1 cellular context compared by ENCODE assay signal in the genomic region with DNA sequence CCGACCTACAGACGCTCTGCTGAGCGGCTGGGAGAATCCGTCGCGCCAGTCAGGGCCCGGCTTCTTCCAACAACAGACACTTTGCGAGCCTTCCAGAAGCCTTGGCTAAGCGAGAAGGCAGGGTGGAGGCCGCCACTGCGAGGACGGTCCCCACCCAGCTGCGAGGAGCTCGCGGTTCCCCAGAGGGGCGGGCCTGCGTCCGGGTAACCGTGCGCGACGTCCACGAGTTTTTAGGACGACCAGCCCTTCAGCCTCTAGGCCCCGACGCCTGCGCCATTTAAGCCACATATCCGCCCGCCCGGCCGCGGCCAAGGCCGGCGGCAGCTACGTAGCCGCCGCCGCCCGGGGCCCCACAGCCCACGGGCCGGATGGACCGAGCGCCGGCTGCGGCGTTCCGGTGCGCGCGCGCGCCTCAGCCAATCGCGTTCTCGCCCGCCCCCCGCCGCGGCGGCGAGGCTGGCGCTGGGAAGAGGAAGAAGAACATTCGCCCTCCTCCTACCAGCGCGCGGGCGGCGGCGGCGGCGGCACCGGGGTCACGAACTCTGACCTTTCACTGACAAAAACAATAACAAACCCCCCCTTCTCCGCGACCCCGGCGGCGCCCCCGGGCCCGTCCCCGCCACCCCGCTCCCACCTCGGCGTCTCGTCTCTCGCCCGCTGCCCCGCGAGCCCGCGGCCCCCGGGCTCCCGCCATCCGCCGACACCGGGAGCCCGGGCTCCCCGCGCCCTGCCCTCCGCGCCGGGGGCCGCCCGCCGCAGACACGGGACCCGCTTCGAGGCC.
TF ChIP-seq lines count a peak whose summit lies in the region.

A gene (plus strand): TSS at position 479 of the 781 bp plus-strand sequence. CDS start 56,332 bp downstream, outside the sequence.

TF ChIP-seq in K562, 482 proteins besides CTCF, POLR2A, EP300 and RAD21 (continued from another document and continues in another):
- TF ChIP-seq ZKSCAN8 (CRISPR knock-in tag; IDR thresholded peaks at IDR 0.05) (no peak), YY1 (IDR thresholded peaks at IDR 0.05; ENCODE audit: borderline replicate concordance in 1 of 3, control insufficient read depth in 1 of 3, extremely low read depth in 1 of 3, insufficient read depth in 3 of 3, insufficient read length in 1 of 3, insufficient replicate concordance in 2 of 3, low read depth in 1 of 3, low read length in 2 of 3) (peak in 2 of 3 experiments; percentile 69 to 76), POLR3A (IDR thresholded peaks at IDR 0.05; ENCODE audit: borderline replicate concordance, extremely low read depth, insufficient read depth, insufficient read length) (no peak), ZC3H8 (IDR thresholded peaks at IDR 0.05) (peak; percentile 11; the same call in 1 of the 2 replicates), XRCC4 (IDR thresholded peaks at IDR 0.05; ENCODE audit: extremely low read depth, insufficient read depth, insufficient read length) (no peak), HNRNPL (IDR thresholded peaks at IDR 0.05; ENCODE audit: low read depth, low read length) (peak; percentile 10; the same call in 1 of the 2 replicates), SNRNP70 (optimal IDR thresholded peaks at IDR 0.05; ENCODE audit: low read depth, low read length) (no peak), STAT5A (IDR thresholded peaks at IDR 0.05; ENCODE audit: borderline replicate concordance, low read length) (no peak), SIX5 (IDR thresholded peaks at IDR 0.05; ENCODE audit: borderline replicate concordance in 1 of 2, insufficient read depth in 1 of 2, low read depth in 1 of 2, low read length in 2 of 2) (no peak), EGR1 (conservative IDR thresholded peaks at IDR 0.05) (peak; percentile 62), RBFOX2 (IDR thresholded peaks at IDR 0.05; ENCODE audit: low read depth, low read length) (peak; percentile 83), PHTF2 (CRISPR knock-in tag; IDR thresholded peaks at IDR 0.05) (no peak), ZBTB7A (IDR thresholded peaks at IDR 0.05; ENCODE audit: borderline replicate concordance, control insufficient read depth, low read depth, low read length) (no peak), MIER1 (IDR thresholded peaks at IDR 0.05; ENCODE audit: low read depth) (no peak), RB1 (IDR thresholded peaks at IDR 0.05; ENCODE audit: low read depth) (peak; percentile 83), SREBF1 (IDR thresholded peaks at IDR 0.05; ENCODE audit: borderline replicate concordance, low read depth, low read length) (no peak), FIP1L1 (IDR thresholded peaks at IDR 0.05; ENCODE audit: low read depth, low read length, poor library complexity, severe bottlenecking) (no peak)
- TF ChIP-seq, protein P1, sequence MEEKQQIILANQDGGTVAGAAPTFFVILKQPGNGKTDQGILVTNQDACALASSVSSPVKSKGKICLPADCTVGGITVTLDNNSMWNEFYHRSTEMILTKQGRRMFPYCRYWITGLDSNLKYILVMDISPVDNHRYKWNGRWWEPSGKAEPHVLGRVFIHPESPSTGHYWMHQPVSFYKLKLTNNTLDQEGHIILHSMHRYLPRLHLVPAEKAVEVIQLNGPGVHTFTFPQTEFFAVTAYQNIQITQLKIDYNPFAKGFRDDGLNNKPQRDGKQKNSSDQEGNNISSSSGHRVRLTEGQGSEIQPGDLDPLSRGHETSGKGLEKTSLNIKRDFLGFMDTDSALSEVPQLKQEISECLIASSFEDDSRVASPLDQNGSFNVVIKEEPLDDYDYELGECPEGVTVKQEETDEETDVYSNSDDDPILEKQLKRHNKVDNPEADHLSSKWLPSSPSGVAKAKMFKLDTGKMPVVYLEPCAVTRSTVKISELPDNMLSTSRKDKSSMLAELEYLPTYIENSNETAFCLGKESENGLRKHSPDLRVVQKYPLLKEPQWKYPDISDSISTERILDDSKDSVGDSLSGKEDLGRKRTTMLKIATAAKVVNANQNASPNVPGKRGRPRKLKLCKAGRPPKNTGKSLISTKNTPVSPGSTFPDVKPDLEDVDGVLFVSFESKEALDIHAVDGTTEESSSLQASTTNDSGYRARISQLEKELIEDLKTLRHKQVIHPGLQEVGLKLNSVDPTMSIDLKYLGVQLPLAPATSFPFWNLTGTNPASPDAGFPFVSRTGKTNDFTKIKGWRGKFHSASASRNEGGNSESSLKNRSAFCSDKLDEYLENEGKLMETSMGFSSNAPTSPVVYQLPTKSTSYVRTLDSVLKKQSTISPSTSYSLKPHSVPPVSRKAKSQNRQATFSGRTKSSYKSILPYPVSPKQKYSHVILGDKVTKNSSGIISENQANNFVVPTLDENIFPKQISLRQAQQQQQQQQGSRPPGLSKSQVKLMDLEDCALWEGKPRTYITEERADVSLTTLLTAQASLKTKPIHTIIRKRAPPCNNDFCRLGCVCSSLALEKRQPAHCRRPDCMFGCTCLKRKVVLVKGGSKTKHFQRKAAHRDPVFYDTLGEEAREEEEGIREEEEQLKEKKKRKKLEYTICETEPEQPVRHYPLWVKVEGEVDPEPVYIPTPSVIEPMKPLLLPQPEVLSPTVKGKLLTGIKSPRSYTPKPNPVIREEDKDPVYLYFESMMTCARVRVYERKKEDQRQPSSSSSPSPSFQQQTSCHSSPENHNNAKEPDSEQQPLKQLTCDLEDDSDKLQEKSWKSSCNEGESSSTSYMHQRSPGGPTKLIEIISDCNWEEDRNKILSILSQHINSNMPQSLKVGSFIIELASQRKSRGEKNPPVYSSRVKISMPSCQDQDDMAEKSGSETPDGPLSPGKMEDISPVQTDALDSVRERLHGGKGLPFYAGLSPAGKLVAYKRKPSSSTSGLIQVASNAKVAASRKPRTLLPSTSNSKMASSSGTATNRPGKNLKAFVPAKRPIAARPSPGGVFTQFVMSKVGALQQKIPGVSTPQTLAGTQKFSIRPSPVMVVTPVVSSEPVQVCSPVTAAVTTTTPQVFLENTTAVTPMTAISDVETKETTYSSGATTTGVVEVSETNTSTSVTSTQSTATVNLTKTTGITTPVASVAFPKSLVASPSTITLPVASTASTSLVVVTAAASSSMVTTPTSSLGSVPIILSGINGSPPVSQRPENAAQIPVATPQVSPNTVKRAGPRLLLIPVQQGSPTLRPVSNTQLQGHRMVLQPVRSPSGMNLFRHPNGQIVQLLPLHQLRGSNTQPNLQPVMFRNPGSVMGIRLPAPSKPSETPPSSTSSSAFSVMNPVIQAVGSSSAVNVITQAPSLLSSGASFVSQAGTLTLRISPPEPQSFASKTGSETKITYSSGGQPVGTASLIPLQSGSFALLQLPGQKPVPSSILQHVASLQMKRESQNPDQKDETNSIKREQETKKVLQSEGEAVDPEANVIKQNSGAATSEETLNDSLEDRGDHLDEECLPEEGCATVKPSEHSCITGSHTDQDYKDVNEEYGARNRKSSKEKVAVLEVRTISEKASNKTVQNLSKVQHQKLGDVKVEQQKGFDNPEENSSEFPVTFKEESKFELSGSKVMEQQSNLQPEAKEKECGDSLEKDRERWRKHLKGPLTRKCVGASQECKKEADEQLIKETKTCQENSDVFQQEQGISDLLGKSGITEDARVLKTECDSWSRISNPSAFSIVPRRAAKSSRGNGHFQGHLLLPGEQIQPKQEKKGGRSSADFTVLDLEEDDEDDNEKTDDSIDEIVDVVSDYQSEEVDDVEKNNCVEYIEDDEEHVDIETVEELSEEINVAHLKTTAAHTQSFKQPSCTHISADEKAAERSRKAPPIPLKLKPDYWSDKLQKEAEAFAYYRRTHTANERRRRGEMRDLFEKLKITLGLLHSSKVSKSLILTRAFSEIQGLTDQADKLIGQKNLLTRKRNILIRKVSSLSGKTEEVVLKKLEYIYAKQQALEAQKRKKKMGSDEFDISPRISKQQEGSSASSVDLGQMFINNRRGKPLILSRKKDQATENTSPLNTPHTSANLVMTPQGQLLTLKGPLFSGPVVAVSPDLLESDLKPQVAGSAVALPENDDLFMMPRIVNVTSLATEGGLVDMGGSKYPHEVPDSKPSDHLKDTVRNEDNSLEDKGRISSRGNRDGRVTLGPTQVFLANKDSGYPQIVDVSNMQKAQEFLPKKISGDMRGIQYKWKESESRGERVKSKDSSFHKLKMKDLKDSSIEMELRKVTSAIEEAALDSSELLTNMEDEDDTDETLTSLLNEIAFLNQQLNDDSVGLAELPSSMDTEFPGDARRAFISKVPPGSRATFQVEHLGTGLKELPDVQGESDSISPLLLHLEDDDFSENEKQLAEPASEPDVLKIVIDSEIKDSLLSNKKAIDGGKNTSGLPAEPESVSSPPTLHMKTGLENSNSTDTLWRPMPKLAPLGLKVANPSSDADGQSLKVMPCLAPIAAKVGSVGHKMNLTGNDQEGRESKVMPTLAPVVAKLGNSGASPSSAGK (IDR thresholded peaks at IDR 0.05) = peak; percentile 41; the same call in 1 of the 2 replicates
- TF ChIP-seq, protein P2, sequence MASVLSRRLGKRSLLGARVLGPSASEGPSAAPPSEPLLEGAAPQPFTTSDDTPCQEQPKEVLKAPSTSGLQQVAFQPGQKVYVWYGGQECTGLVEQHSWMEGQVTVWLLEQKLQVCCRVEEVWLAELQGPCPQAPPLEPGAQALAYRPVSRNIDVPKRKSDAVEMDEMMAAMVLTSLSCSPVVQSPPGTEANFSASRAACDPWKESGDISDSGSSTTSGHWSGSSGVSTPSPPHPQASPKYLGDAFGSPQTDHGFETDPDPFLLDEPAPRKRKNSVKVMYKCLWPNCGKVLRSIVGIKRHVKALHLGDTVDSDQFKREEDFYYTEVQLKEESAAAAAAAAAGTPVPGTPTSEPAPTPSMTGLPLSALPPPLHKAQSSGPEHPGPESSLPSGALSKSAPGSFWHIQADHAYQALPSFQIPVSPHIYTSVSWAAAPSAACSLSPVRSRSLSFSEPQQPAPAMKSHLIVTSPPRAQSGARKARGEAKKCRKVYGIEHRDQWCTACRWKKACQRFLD (CRISPR knock-in tag; IDR thresholded peaks at IDR 0.05) = peak; percentile 92
- TF ChIP-seq, protein P3, sequence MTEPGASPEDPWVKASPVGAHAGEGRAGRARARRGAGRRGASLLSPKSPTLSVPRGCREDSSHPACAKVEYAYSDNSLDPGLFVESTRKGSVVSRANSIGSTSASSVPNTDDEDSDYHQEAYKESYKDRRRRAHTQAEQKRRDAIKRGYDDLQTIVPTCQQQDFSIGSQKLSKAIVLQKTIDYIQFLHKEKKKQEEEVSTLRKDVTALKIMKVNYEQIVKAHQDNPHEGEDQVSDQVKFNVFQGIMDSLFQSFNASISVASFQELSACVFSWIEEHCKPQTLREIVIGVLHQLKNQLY (CRISPR knock-in tag; conservative IDR thresholded peaks at IDR 0.05) = no peak; a peak in 1 of 4 replicates
- TF ChIP-seq, protein P4, sequence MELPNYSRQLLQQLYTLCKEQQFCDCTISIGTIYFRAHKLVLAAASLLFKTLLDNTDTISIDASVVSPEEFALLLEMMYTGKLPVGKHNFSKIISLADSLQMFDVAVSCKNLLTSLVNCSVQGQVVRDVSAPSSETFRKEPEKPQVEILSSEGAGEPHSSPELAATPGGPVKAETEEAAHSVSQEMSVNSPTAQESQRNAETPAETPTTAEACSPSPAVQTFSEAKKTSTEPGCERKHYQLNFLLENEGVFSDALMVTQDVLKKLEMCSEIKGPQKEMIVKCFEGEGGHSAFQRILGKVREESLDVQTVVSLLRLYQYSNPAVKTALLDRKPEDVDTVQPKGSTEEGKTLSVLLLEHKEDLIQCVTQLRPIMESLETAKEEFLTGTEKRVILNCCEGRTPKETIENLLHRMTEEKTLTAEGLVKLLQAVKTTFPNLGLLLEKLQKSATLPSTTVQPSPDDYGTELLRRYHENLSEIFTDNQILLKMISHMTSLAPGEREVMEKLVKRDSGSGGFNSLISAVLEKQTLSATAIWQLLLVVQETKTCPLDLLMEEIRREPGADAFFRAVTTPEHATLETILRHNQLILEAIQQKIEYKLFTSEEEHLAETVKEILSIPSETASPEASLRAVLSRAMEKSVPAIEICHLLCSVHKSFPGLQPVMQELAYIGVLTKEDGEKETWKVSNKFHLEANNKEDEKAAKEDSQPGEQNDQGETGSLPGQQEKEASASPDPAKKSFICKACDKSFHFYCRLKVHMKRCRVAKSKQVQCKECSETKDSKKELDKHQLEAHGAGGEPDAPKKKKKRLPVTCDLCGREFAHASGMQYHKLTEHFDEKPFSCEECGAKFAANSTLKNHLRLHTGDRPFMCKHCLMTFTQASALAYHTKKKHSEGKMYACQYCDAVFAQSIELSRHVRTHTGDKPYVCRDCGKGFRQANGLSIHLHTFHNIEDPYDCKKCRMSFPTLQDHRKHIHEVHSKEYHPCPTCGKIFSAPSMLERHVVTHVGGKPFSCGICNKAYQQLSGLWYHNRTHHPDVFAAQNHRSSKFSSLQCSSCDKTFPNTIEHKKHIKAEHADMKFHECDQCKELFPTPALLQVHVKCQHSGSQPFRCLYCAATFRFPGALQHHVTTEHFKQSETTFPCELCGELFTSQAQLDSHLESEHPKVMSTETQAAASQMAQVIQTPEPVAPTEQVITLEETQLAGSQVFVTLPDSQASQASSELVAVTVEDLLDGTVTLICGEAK (IDR thresholded peaks at IDR 0.05) = peak; percentile 48; the same call in 1 of the 2 replicates
- TF ChIP-seq, protein P4 (CRISPR knock-in tag; IDR thresholded peaks at IDR 0.05) = no peak
- TF ChIP-seq, protein P5, sequence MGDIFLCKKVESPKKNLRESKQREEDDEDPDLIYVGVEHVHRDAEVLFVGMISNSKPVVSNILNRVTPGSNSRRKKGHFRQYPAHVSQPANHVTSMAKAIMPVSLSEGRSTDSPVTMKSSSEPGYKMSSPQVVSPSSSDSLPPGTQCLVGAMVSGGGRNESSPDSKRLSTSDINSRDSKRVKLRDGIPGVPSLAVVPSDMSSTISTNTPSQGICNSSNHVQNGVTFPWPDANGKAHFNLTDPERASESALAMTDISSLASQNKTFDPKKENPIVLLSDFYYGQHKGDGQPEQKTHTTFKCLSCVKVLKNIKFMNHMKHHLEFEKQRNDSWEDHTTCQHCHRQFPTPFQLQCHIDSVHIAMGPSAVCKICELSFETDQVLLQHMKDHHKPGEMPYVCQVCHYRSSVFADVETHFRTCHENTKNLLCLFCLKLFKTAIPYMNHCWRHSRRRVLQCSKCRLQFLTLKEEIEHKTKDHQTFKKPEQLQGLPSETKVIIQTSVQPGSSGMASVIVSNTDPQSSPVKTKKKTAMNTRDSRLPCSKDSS (IDR thresholded peaks at IDR 0.05; ENCODE audit: low read depth, partially characterized antibody) = no peak
